ENCODE assay signal across 19 cellular contexts in genomic region chr11:129589190-129589589, GRCh38.
"Had no signal": no experiment of that assay in that cellular context is flagged by ENCODE, and none has a peak within 500 bp of the region (broad histone marks: within the 10 kb centered on the region; RNA-seq: fewer than 3 reads in every experiment).

No MANE protein-coding gene starts in this region.

- H3K36me3 Mint-ChIP-seq: activated naive CD4-positive, alpha-beta T cell treated with anti-CD3 and anti-CD28 coated beads, Interleukin-2, amount 50 U/mL, for 24 hours; memory B cell; naive B cell had no signal

- H3K9me3 ChIP-seq: ascending aorta, esophagus squamous epithelium, mucosa of descending colon, ovary, right lobe of liver had no signal

- H3K9me3 Mint-ChIP-seq: activated naive CD4-positive, alpha-beta T cell treated with anti-CD3 and anti-CD28 coated beads, Interleukin-2, amount 50 U/mL, for 24 hours; stimulated activated naive CD8-positive, alpha-beta T cell treated with anti-CD3 and anti-CD28 coated beads, Interleukin-15, Interleukin-2, amounts not matched to agents 100 ng/mL and 50 ng/mL, for 24 hours had no signal

- H3K4me1 ChIP-seq: ascending aorta, right lobe of liver had no signal

- H3K4me3 ChIP-seq: ascending aorta, esophagus squamous epithelium, mucosa of descending colon, ovary, right lobe of liver had no signal

- H3K4me1 Mint-ChIP-seq: activated naive CD4-positive, alpha-beta T cell treated with anti-CD3 and anti-CD28 coated beads, Interleukin-2, amount 50 U/mL, for 24 hours; memory B cell; naive B cell had no signal

- ATAC-seq: mucosa of descending colon, right lobe of liver had no signal

- H3K27ac Mint-ChIP-seq: activated naive CD4-positive, alpha-beta T cell treated with anti-CD3 and anti-CD28 coated beads, Interleukin-2, amount 50 U/mL, for 24 hours; memory B cell; naive B cell; stimulated activated naive CD8-positive, alpha-beta T cell treated with anti-CD3 and anti-CD28 coated beads, Interleukin-15, Interleukin-2, amounts not matched to agents 100 ng/mL and 50 ng/mL, for 24 hours had no signal

- DNase-seq: activated CD4-positive, alpha-beta T cell treated with anti-CD3 and anti-CD28 coated beads, Interleukin-2, amount 50 U/mL, for 4 hours; activated gamma-delta T cell; cortex of kidney; effector CD4-positive, alpha-beta T cell; esophagus squamous epithelium; kidney glomerular epithelial cell; mucosa of descending colon; naive B cell; ovary; right lobe of liver; small intestine; stimulated activated CD4-positive, alpha-beta T cell treated with anti-CD3 and anti-CD28 coated beads, Interleukin-15, amount 100 ng/mL, for 24 hours; stimulated activated CD4-positive, alpha-beta T cell treated with anti-CD3 and anti-CD28 coated beads, Interleukin-2, amount 100 ng/mL, for 48 hours; trophoblast cell; WERI-Rb-1 had no signal

- H3K36me3 ChIP-seq: ascending aorta, esophagus squamous epithelium, ovary, right lobe of liver, WERI-Rb-1 had no signal

- H3K27me3 ChIP-seq: ascending aorta, esophagus squamous epithelium, ovary, right lobe of liver had no signal

- H3K4me3 Mint-ChIP-seq: activated naive CD4-positive, alpha-beta T cell treated with anti-CD3 and anti-CD28 coated beads, Interleukin-2, amount 50 U/mL, for 24 hours; memory B cell; naive B cell; stimulated activated naive CD8-positive, alpha-beta T cell treated with anti-CD3 and anti-CD28 coated beads, Interleukin-15, Interleukin-2, amounts not matched to agents 100 ng/mL and 50 ng/mL, for 24 hours had no signal

- H3K27ac ChIP-seq: ascending aorta, ovary, right lobe of liver, WERI-Rb-1 had no signal
